Comparison of ENCODE assay signal across 9 cellular contexts in genomic region chr12:128914908-128915563, GRCh38.
DNase-seq lines count a peak whose midpoint lies in the region; ATAC-seq and TF ChIP-seq lines count a peak whose summit lies in the region.
"Had no signal": no experiment of that assay in that cellular context is flagged by ENCODE, and none has a peak within 500 bp of the region (broad histone marks: within the 10 kb centered on the region; RNA-seq: fewer than 3 reads in every experiment).

No MANE protein-coding gene starts in this region.

- H3K36me3 Mint-ChIP-seq in activated T-helper 2 cell treated with anti-CD3 and anti-CD28 coated beads, Interferon-gamma antibody, Interleukin-2, Interleukin-4, amounts not matched to agents 10 μg/mL and 5 μg/mL and 100 μg/mL, durations not matched to agents 14 hours and 24 hours and 36 hours (ENCODE audit: low read depth) = peaks cover 23% of the 10 kb centered on the region

- H3K9me3 Mint-ChIP-seq in activated T-helper 2 cell treated with anti-CD3 and anti-CD28 coated beads, Interferon-gamma antibody, Interleukin-2, Interleukin-4, amounts not matched to agents 10 μg/mL and 5 μg/mL and 100 μg/mL, durations not matched to agents 14 hours and 24 hours and 36 hours = peaks cover 17% of the 10 kb centered on the region

- TF ChIP-seq CTCF in left lung (IDR thresholded peaks at IDR 0.05) = no peak

- no peaks in the 10 kb centered on the region for H3K36me3 ChIP-seq in left lung

- H3K27me3 ChIP-seq in left lung = no peaks in the 10 kb centered on the region

- H3K9me3 ChIP-seq in left lung = no peaks in the 10 kb centered on the region

- H3K4me3 ChIP-seq in left lung = no peak overlapping the region

- H3K27me3 Mint-ChIP-seq in activated T-helper 2 cell treated with anti-CD3 and anti-CD28 coated beads, Interferon-gamma antibody, Interleukin-2, Interleukin-4, amounts not matched to agents 10 μg/mL and 5 μg/mL and 100 μg/mL, durations not matched to agents 14 hours and 24 hours and 36 hours (ENCODE audit: low read depth) = no peaks in the 10 kb centered on the region

- H3K4me3 Mint-ChIP-seq in activated T-helper 2 cell treated with anti-CD3 and anti-CD28 coated beads, Interferon-gamma antibody, Interleukin-2, Interleukin-4, amounts not matched to agents 10 μg/mL and 5 μg/mL and 100 μg/mL, durations not matched to agents 14 hours and 24 hours and 36 hours (ENCODE audit: low read depth) = peak overlapping the region; percentile 37

- DNase-seq in GDM1 (lab: John Stamatoyannopoulos, UW) (peak; percentile 79), amniotic stem cell (lab: John Stamatoyannopoulos, UW) (no peak), HEK293T (ENCODE audit: extremely low spot score) (no peak), left lung (no peak), NCI-H226 (no peak)
- DNase-seq in activated T-helper 2 cell treated with anti-CD3 and anti-CD28 coated beads, Interferon-gamma antibody, Interleukin-2, Interleukin-4, amounts not matched to agents 10 μg/mL and 5 μg/mL and 100 μg/mL, durations not matched to agents 14 hours and 24 hours and 36 hours (ENCODE audit: low spot score) = peak; percentile 59
- DNase-seq: NCI-H774 had no signal

- peak overlapping the region; percentile 84 for H3K27ac Mint-ChIP-seq in activated T-helper 2 cell treated with anti-CD3 and anti-CD28 coated beads, Interferon-gamma antibody, Interleukin-2, Interleukin-4, amounts not matched to agents 10 μg/mL and 5 μg/mL and 100 μg/mL, durations not matched to agents 14 hours and 24 hours and 36 hours

- intact Hi-C loops in activated T-helper 2 cell treated with anti-CD3 and anti-CD28 coated beads, Interferon-gamma antibody, Interleukin-2, Interleukin-4, amounts not matched to agents 10 μg/mL and 5 μg/mL and 100 μg/mL, durations not matched to agents 14 hours and 24 hours and 36 hours (cut with micrococcal nuclease) = loop anchor here (1.0 to 10.0 kb wide), 4 partner anchors 85 to 1360 kb away; partner anchors contain the start of gene SLC15A4
- intact Hi-C loops in left lung (cut with DNase I) = no loop called here

- CTCF ChIA-PET in HEK293T (lab: Yijun Ruan, JAX) = no interaction called here

- H3K4me1 ChIP-seq in left lung = peaks cover 0 to 10% of the 10 kb centered on the region in 2 donors

- ATAC-seq in GM19452 (IDR thresholded peaks at IDR 0.05; ENCODE audit: unreplicated experiment) = peak; percentile 98
- ATAC-seq in HG03442 (IDR thresholded peaks at IDR 0.05; ENCODE audit: unreplicated experiment) = peak; percentile 95
- ATAC-seq in left lung = no peak

- peaks cover 58% of the 10 kb centered on the region for H3K4me1 Mint-ChIP-seq in activated T-helper 2 cell treated with anti-CD3 and anti-CD28 coated beads, Interferon-gamma antibody, Interleukin-2, Interleukin-4, amounts not matched to agents 10 μg/mL and 5 μg/mL and 100 μg/mL, durations not matched to agents 14 hours and 24 hours and 36 hours (ENCODE audit: low read depth)

- no peak overlapping the region for H3K27ac ChIP-seq in left lung

- POLR2A ChIA-PET in HEK293T (lab: Yijun Ruan, JAX) = no interaction called here

TF ChIP-seq in HEK293T, 16 proteins besides CTCF, POLR2A, EP300 and RAD21:
- TF ChIP-seq HDGF (IDR thresholded peaks at IDR 0.05; ENCODE audit: borderline replicate concordance) = no peak
- TF ChIP-seq L3MBTL2 (conservative IDR thresholded peaks at IDR 0.05) = no peak
- no peak for TF ChIP-seq CTBP1 (IDR thresholded peaks at IDR 0.05; ENCODE audit: borderline replicate concordance)

Comparison
In these comparisons a context has a peak if more than half of its experiments do, and no peak if none do; other contexts are left out.
1. DNase-seq: peak in GDM1 (single experiment) and activated T-helper 2 cell treated with anti-CD3 and anti-CD28 coated beads, Interferon-gamma antibody, Interleukin-2, Interleukin-4, amounts not matched to agents 10 μg/mL and 5 μg/mL and 100 μg/mL, durations not matched to agents 14 hours and 24 hours and 36 hours (single experiment); none in amniotic stem cell (single experiment), HEK293T (single experiment), left lung (0 of 2) and NCI-H226 (single experiment).